Comparison of ENCODE assay signal across 9 cellular contexts in the genomic region with DNA sequence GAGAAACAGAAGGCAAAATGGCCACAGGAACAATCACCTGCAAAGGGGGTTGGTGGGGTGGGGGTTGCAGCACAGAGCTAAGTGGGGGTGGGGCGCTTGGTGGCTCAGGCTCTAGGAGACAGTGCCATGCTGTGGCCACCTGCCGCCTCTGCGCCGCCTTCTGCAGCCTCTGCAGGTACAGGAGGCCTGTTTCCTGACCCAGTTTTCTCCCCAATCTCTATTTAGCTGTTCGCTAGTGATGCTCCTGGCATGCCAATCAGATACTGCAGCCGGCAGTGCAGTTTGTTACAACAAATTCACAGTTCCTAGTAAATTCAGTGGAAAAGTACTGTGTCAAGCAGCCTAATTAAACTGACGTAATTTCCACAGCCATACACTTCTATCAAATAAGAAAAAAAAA.
DNase-seq lines count a peak whose midpoint lies in the region; ATAC-seq, FAIRE-seq and TF ChIP-seq lines count a peak whose summit lies in the region.
"Had no signal": no experiment of that assay in that cellular context is flagged by ENCODE, and none has a peak within 500 bp of the region (broad histone marks: within the 10 kb centered on the region; RNA-seq: fewer than 3 reads in every experiment).

No MANE protein-coding gene starts in this region.

- no peak for TF ChIP-seq POLR2A in H54 (IDR thresholded peaks at IDR 0.05; ENCODE audit: low read depth, low read length)

- no peaks in the 10 kb centered on the region for H3K36me3 Mint-ChIP-seq in HFFc6 (ENCODE audit: low read depth)

- TF ChIP-seq CTCF in HFFc6 (IDR thresholded peaks at IDR 0.05) (peak; percentile 43; the same call in 1 of the 2 replicates), kidney epithelial cell (IDR thresholded peaks at IDR 0.05; ENCODE audit: insufficient read depth, low read length, poor library complexity, severe bottlenecking) (peak; percentile 29)

- no peak overlapping the region for H3K4me3 ChIP-seq in kidney epithelial cell (ENCODE audit: low read depth, low read length)

- no peaks in the 10 kb centered on the region for H3K27me3 ChIP-seq in kidney epithelial cell (ENCODE audit: control insufficient read depth, insufficient read depth, low read length)

- no peak for ATAC-seq in GM19328 (IDR thresholded peaks at IDR 0.05; ENCODE audit: unreplicated experiment)
- ATAC-seq: activated T-cell treated with anti-CD3 and anti-CD28 coated beads, Interleukin-2, amount 50 U/mL, for 4 hours had no signal

- no peaks in the 10 kb centered on the region for H3K9me3 Mint-ChIP-seq in HFFc6
- H3K9me3 Mint-ChIP-seq: activated T-cell treated with anti-CD3 and anti-CD28 coated beads, Interleukin-2, amount 50 U/mL, for 4 hours had no signal

- DNase-seq in COR-L47 (lab: John Stamatoyannopoulos, UW) (peak; percentile 70), HFFc6 (no peak), amygdala (lab: John Stamatoyannopoulos, UW) (peak in 35 of 56 donors; percentile 9 to 61 (median 29)), kidney epithelial cell (ENCODE audit: low read depth) (no peak), SKM-1 treated with dmso at 0.1 percent for 144 hours (lab: John Stamatoyannopoulos, UW; ENCODE audit: unreplicated experiment) (no peak), H54 (ENCODE audit: insufficient read length, low spot score) (no peak), NCI-H187 treated with DMSO at 0.1 percent for 48 hours (lab: John Stamatoyannopoulos, UW) (no peak)
- DNase-seq: activated T-cell treated with anti-CD3 and anti-CD28 coated beads, Interleukin-2, amount 50 U/mL, for 4 hours had no signal

- H3K27me3 Mint-ChIP-seq in HFFc6 (ENCODE audit: insufficient read depth), result no peaks in the 10 kb centered on the region

- H3K4me3 Mint-ChIP-seq in HFFc6, result no peak overlapping the region
- H3K4me3 Mint-ChIP-seq: activated T-cell treated with anti-CD3 and anti-CD28 coated beads, Interleukin-2, amount 50 U/mL, for 4 hours had no signal

- H3K4me1 Mint-ChIP-seq in HFFc6 (ENCODE audit: low read depth), result peaks cover 9% of the 10 kb centered on the region

- H3K27ac Mint-ChIP-seq in HFFc6, result no peak overlapping the region

- FAIRE-seq in H54 (lab: Jason Lieb, UNC), result no peak

- no peaks in the 10 kb centered on the region for H3K36me3 ChIP-seq in kidney epithelial cell (ENCODE audit: control insufficient read depth, insufficient read depth, low read length)

Comparison
In these comparisons a context has a peak if more than half of its experiments do, and no peak if none do; other contexts are left out.
1. DNase-seq: peak in COR-L47 (single experiment) and amygdala (35 of 56); none in HFFc6 (single experiment), kidney epithelial cell (single experiment), SKM-1 treated with dmso at 0.1 percent for 144 hours (single experiment), H54 (single experiment) and NCI-H187 treated with DMSO at 0.1 percent for 48 hours (single experiment).